ENCODE assay signal across 15 cellular contexts in genomic region chr16:11203111-11203623, GRCh38. TPM values are rescaled to one million over a fixed set of nuclear protein-coding genes. Genes with fewer than 3 reads are reported as not detected.
DNase-seq lines count a peak whose midpoint lies in the region; ATAC-seq and TF ChIP-seq lines count a peak whose summit lies in the region.
"Had no signal": no experiment of that assay in that cellular context is flagged by ENCODE, and none has a peak within 500 bp of the region (broad histone marks: within the 10 kb centered on the region; RNA-seq: fewer than 3 reads in every experiment).

No MANE protein-coding gene starts in this region.

- peaks cover 3% of the 10 kb centered on the region for H3K9me3 Mint-ChIP-seq in activated T-cell treated with anti-CD3 and anti-CD28 coated beads, Interleukin-2, amount 50 U/mL, for 24 hours
- H3K9me3 Mint-ChIP-seq in WTC11: peaks cover 10% of the 10 kb centered on the region
- H3K9me3 Mint-ChIP-seq in stimulated activated effector memory CD8-positive, alpha-beta T cell treated with anti-CD3 and anti-CD28 coated beads, Interleukin-12 subunit alpha, Interleukin-12 subunit beta, amount 100 ng/mL, for 72 hours: no peaks in the 10 kb centered on the region

- H3K27me3 ChIP-seq in Karpas-422 (ENCODE audit: low read length): no peaks in the 10 kb centered on the region; the same call in 1 of the 2 replicates
- H3K27me3 ChIP-seq: ascending aorta, colonic mucosa, testis had no signal

- POLR2A ChIA-PET in WTC11 (lab: Charles Lee): no interaction called here

- H3K4me1 Mint-ChIP-seq in activated T-cell treated with anti-CD3 and anti-CD28 coated beads, Interleukin-2, amount 50 U/mL, for 24 hours (ENCODE audit: low read depth): peaks cover 53% of the 10 kb centered on the region
- H3K4me1 Mint-ChIP-seq in WTC11: peaks cover 42% of the 10 kb centered on the region
- peaks cover 66% of the 10 kb centered on the region for H3K4me1 Mint-ChIP-seq in stimulated activated effector memory CD8-positive, alpha-beta T cell treated with anti-CD3 and anti-CD28 coated beads, Interleukin-12 subunit alpha, Interleukin-12 subunit beta, amount 100 ng/mL, for 72 hours

- no peaks in the 10 kb centered on the region for H3K27me3 Mint-ChIP-seq in activated T-cell treated with anti-CD3 and anti-CD28 coated beads, Interleukin-2, amount 50 U/mL, for 24 hours
- no peaks in the 10 kb centered on the region; the same call in 1 of the 2 replicates for H3K27me3 Mint-ChIP-seq in WTC11 (ENCODE audit: low read depth)

- H3K4me2 ChIP-seq in Karpas-422 (ENCODE audit: low read depth, low read length, poor library complexity, severe bottlenecking): peak overlapping the region; percentile 39

- no peak overlapping the region for H3K27ac ChIP-seq in Karpas-422 (ENCODE audit: low read length)
- H3K27ac ChIP-seq: ascending aorta, colonic mucosa, psoas muscle, testis had no signal

- peaks cover 6% of the 10 kb centered on the region for H3K9me3 ChIP-seq in Karpas-422 (ENCODE audit: low read length)
- H3K9me3 ChIP-seq: ascending aorta, colonic mucosa, psoas muscle, testis had no signal

- H3K9me2 ChIP-seq in Karpas-422 (replicated peaks; ENCODE audit: insufficient read depth, low read length): no peaks in the 10 kb centered on the region

- peak overlapping the region; percentile 37 for H3K27ac Mint-ChIP-seq in activated T-cell treated with anti-CD3 and anti-CD28 coated beads, Interleukin-2, amount 50 U/mL, for 24 hours
- no peak overlapping the region for H3K27ac Mint-ChIP-seq in WTC11
- H3K27ac Mint-ChIP-seq in stimulated activated effector memory CD8-positive, alpha-beta T cell treated with anti-CD3 and anti-CD28 coated beads, Interleukin-12 subunit alpha, Interleukin-12 subunit beta, amount 100 ng/mL, for 72 hours: peak overlapping the region; percentile 83
- H3K27ac Mint-ChIP-seq: activated T-cell treated with anti-CD3 and anti-CD28 coated beads, Interleukin-2, amount 50 U/mL, for 72 hours had no signal

- H3K4me3 Mint-ChIP-seq in activated T-cell treated with anti-CD3 and anti-CD28 coated beads, Interleukin-2, amount 50 U/mL, for 24 hours: no peak overlapping the region
- H3K4me3 Mint-ChIP-seq in WTC11: no peak overlapping the region
- H3K4me3 Mint-ChIP-seq in stimulated activated effector memory CD8-positive, alpha-beta T cell treated with anti-CD3 and anti-CD28 coated beads, Interleukin-12 subunit alpha, Interleukin-12 subunit beta, amount 100 ng/mL, for 72 hours: no peak overlapping the region

- no peak for TF ChIP-seq CTCF in WTC11 (IDR thresholded peaks at IDR 0.05)

- H3K36me3 ChIP-seq in Karpas-422 (ENCODE audit: insufficient read depth, low read length): no peaks in the 10 kb centered on the region
- H3K36me3 ChIP-seq: ascending aorta, colonic mucosa had no signal

- no peaks in the 10 kb centered on the region for H3K79me2 ChIP-seq in Karpas-422 (ENCODE audit: low read length)

- H3K36me3 Mint-ChIP-seq in activated T-cell treated with anti-CD3 and anti-CD28 coated beads, Interleukin-2, amount 50 U/mL, for 24 hours (ENCODE audit: low read depth): no peaks in the 10 kb centered on the region
- peaks cover 2% of the 10 kb centered on the region; the same call in 1 of the 2 replicates for H3K36me3 Mint-ChIP-seq in WTC11
- no peaks in the 10 kb centered on the region for H3K36me3 Mint-ChIP-seq in stimulated activated effector memory CD8-positive, alpha-beta T cell treated with anti-CD3 and anti-CD28 coated beads, Interleukin-12 subunit alpha, Interleukin-12 subunit beta, amount 100 ng/mL, for 72 hours

- H4K20me1 ChIP-seq in Karpas-422 (ENCODE audit: insufficient read depth, low read depth, low read length): 0 out of 2 replicates have a peak, but pooled peaks cover 4% of the 10 kb centered on the region

- no peak for ATAC-seq in WTC11
- no peak for ATAC-seq in stimulated activated effector memory CD8-positive, alpha-beta T cell treated with anti-CD3 and anti-CD28 coated beads, Interleukin-12 subunit alpha, Interleukin-12 subunit beta, amount 100 ng/mL, for 72 hours
- ATAC-seq: left lobe of liver, psoas muscle had no signal

- H2AFZ ChIP-seq in Karpas-422 (ENCODE audit: low read length): no peak overlapping the region

- peak overlapping the region; percentile 0; the same call in 1 of the 2 replicates for H3K4me3 ChIP-seq in Karpas-422 (ENCODE audit: low read length)
- H3K4me3 ChIP-seq: ascending aorta, colonic mucosa, psoas muscle, testis had no signal

- no peak overlapping the region for H3K9ac ChIP-seq in Karpas-422 (ENCODE audit: low read length)

- peaks cover 36% of the 10 kb centered on the region for H3K4me1 ChIP-seq in Karpas-422 (ENCODE audit: low read length)
- H3K4me1 ChIP-seq: ascending aorta, psoas muscle, testis had no signal

- DNase-seq in activated T-cell treated with anti-CD3 and anti-CD28 coated beads, Interleukin-2, amount 50 U/mL, for 24 hours: no peak
- DNase-seq in activated T-cell treated with anti-CD3 and anti-CD28 coated beads for 4 hours (no peak), Karpas-422 (peak; percentile 59), WTC11 (ENCODE audit: low spot score) (no peak), NCI-H1048 (lab: John Stamatoyannopoulos, UW) (no peak), CD1c-positive myeloid dendritic cell (ENCODE audit: extremely low spot score) (no peak)
- no peak for DNase-seq in stimulated activated effector memory CD8-positive, alpha-beta T cell treated with anti-CD3 and anti-CD28 coated beads, Interleukin-12 subunit alpha, Interleukin-12 subunit beta, amount 100 ng/mL, for 72 hours (ENCODE audit: low spot score in 2 of 2)
- DNase-seq in activated effector memory CD4-positive, alpha-beta T cell treated with anti-CD3 and anti-CD28 coated beads, Interleukin-2, amount 50 U/mL, for 16 hours: no peak
- DNase-seq: activated CD4-positive, CD25-positive, alpha-beta regulatory T cell treated with anti-CD3 and anti-CD28 coated beads, Interleukin-2, amount 50 U/mL, for 72 hours; activated T-cell treated with anti-CD3 and anti-CD28 coated beads, Interleukin-2, amount 50 U/mL, for 72 hours; colonic mucosa; psoas muscle; testis had no signal

- CTCF ChIA-PET in WTC11 (lab: Charles Lee): interaction anchor here (1.9 to 3.8 kb wide), 2 partner anchors 15 to 168 kb away, joined by 6 to 19 read pairs; no protein-coding TSS in a partner anchor

TF ChIP-seq in WTC11, 78 proteins besides CTCF, POLR2A, EP300 and RAD21:
- TF ChIP-seq KAT7 (CRISPR knock-in tag; IDR thresholded peaks at IDR 0.05; ENCODE audit: borderline replicate concordance) (no peak), GTF2I (CRISPR knock-in tag; conservative IDR thresholded peaks at IDR 0.05) (0 out of 2 replicates have a peak, but pooled peaks have one; percentile 11), ZNF423 (CRISPR knock-in tag; IDR thresholded peaks at IDR 0.05) (no peak)
TF ChIP-seq in WTC11: peak in this region for 1.

RNA-seq across cellular contexts. Expression of gene SOCS1, which starts 52.8 kb away (rescaled TPM):
- total RNA-seq in Karpas-422 (2014; rRNA removed; shearing (Covaris generic); ENCODE audit: low replicate concordance): 2.9 and 8.1 TPM in 2 replicates
- total RNA-seq in WTC11 (2021): 62.3 to 67.1 TPM (median 62.5 TPM) in 3 replicates
